ENCODE assay signal across 8 cellular contexts in the genomic region with DNA sequence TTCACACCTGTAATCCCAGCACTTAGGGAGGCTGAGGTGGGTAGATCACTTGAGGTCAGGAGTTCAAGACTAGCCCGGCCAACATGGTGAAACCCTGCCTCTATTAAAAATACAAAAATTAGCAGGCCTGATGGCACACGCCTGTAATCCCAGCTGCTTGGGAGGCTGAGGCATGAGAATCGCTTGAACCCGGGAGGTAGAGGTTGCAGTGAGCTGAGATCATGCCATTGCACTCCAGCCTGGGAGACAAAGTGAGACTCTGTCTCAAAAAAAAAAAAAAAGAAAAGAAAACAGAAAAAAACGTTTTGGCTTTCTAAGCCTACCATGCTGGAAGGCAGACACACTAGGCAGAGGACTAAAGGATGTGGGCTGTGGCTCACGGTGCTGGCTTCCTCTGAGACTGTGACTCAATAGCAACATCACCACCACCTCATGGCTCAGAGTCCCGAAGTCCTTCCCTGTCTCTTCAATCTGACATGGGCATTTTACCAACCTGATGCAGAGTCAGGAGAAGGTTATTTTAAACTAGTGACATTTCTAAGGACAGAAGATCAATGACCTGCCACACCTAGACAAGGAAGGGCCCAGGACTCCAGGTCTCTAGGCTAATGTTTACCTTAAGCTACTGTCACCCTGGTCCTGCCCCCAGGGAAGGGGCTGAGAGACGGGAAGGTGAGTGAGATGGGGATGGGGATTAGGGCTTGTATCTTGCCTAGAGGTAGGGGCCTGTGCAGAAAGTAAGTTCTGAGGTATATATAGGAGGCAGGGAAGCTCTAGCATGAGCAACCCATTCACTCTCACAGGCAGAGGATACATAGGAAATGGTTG. TPM values are rescaled to one million over a fixed set of nuclear protein-coding genes. Genes with fewer than 3 reads are reported as not detected.
DNase-seq lines count a peak whose midpoint lies in the region; ATAC-seq and TF ChIP-seq lines count a peak whose summit lies in the region.

No MANE protein-coding gene starts in this region.

- in situ Hi-C loops in GM23248 (cut with MboI): no loop called here

- TF ChIP-seq CTCF in Caco-2 (IDR thresholded peaks at IDR 0.05; ENCODE audit: insufficient read depth in 1 of 2, low read depth in 1 of 2, low read length in 1 of 2, severe bottlenecking in 1 of 2, unreplicated experiment in 1 of 2): no peak
- no peak for TF ChIP-seq CTCF in OCI-LY3 (IDR thresholded peaks at IDR 0.05; ENCODE audit: low read depth, low read length)

- no peaks in the 10 kb centered on the region for H3K36me3 Mint-ChIP-seq in Caco-2 (ENCODE audit: insufficient read depth, unreplicated experiment)
- H3K36me3 Mint-ChIP-seq in stimulated activated effector memory CD8-positive, alpha-beta T cell treated with anti-CD3 and anti-CD28 coated beads, Interleukin-12 subunit alpha, Interleukin-12 subunit beta, amount 100 ng/mL, for 72 hours: peaks cover 15% of the 10 kb centered on the region

- H3K4me1 ChIP-seq in Caco-2 (peaks cover 12% of the 10 kb centered on the region), GM23248 (ENCODE audit: insufficient read depth) (peaks cover 29% of the 10 kb centered on the region), OCI-LY3 (ENCODE audit: low read length) (peaks cover 51% of the 10 kb centered on the region)

- H3K9me2 ChIP-seq in GM23248 (ENCODE audit: insufficient read depth): no peaks in the 10 kb centered on the region

- peak overlapping the region; percentile 18 for H3K27ac Mint-ChIP-seq in Caco-2 (ENCODE audit: unreplicated experiment)
- H3K27ac Mint-ChIP-seq in stimulated activated effector memory CD8-positive, alpha-beta T cell treated with anti-CD3 and anti-CD28 coated beads, Interleukin-12 subunit alpha, Interleukin-12 subunit beta, amount 100 ng/mL, for 72 hours: peak overlapping the region; percentile 96

- WGBS in GM23248 (ENCODE audit: low coverage in 1 of 2, low lambda C conversion rate in 2 of 2, missing lambda C conversion rate in 2 of 2), 2 experiments: 41 to 44% methylated on average over 8 of the region's 8 CpGs

- H3K27ac ChIP-seq in GM23248 (peak overlapping the region; percentile 60), OCI-LY3 (ENCODE audit: low read length) (peak overlapping the region; percentile 78)

- CTCF ChIA-PET in Caco-2 (lab: Charles Lee): interaction anchor here (0.7 kb wide), 1 partner anchor 25 kb away, joined by 5 read pairs; no protein-coding TSS in a partner anchor

- ATAC-seq in stimulated activated effector memory CD8-positive, alpha-beta T cell treated with anti-CD3 and anti-CD28 coated beads, Interleukin-12 subunit alpha, Interleukin-12 subunit beta, amount 100 ng/mL, for 72 hours: peak; percentile 95

- H3K4me1 Mint-ChIP-seq in Caco-2 (ENCODE audit: low read depth, unreplicated experiment): no peaks in the 10 kb centered on the region
- peaks cover 77% of the 10 kb centered on the region for H3K4me1 Mint-ChIP-seq in stimulated activated effector memory CD8-positive, alpha-beta T cell treated with anti-CD3 and anti-CD28 coated beads, Interleukin-12 subunit alpha, Interleukin-12 subunit beta, amount 100 ng/mL, for 72 hours

- no peaks in the 10 kb centered on the region for H3K79me2 ChIP-seq in GM23248 (ENCODE audit: insufficient read depth)
- no peaks in the 10 kb centered on the region for H3K79me2 ChIP-seq in OCI-LY3 (ENCODE audit: low read length)

- POLR2A ChIA-PET in Caco-2 (lab: Charles Lee): interaction anchor here (1.0 kb wide), 2 partner anchors 20 to 242 kb away, joined by 4 read pairs; partner anchors contain the start of gene DNAJC18

- no peaks in the 10 kb centered on the region for H3K27me3 Mint-ChIP-seq in Caco-2 (ENCODE audit: insufficient read depth, unreplicated experiment)

- no TSS peak for BruUV-seq in Caco-2 (replicated peaks; lab: Mats Ljungman, UMichigan)

- no peak overlapping the region; the same call in 1 of the 2 replicates for H3K9ac ChIP-seq in GM23248
- H3K9ac ChIP-seq in OCI-LY3 (ENCODE audit: low read length): peak overlapping the region; percentile 62; the same call in 1 of the 2 replicates

- H4K20me1 ChIP-seq in GM23248 (ENCODE audit: insufficient read depth): no peaks in the 10 kb centered on the region
- no peaks in the 10 kb centered on the region for H4K20me1 ChIP-seq in OCI-LY3 (ENCODE audit: insufficient read depth, low read length)

- H3K27me3 ChIP-seq in Caco-2 (replicated peaks; ENCODE audit: control insufficient read depth, insufficient read depth, low read length) (no peaks in the 10 kb centered on the region), GM23248 (replicated peaks; ENCODE audit: insufficient read depth) (no peaks in the 10 kb centered on the region), OCI-LY3 (ENCODE audit: low read depth, low read length) (no peaks in the 10 kb centered on the region)

- DNase-seq in Caco-2: no peak
- DNase-seq in GM23248: peak; percentile 94
- peak; percentile 66 for DNase-seq in activated gamma-delta T cell treated with anti-CD3 and anti-CD28 coated beads, Interleukin-2, amount 50 U/mL, for 16 hours (ENCODE audit: low read depth)
- peak; percentile 41 for DNase-seq in kidney glomerular epithelial cell (lab: John Stamatoyannopoulos, UW)
- DNase-seq in stimulated activated effector memory CD8-positive, alpha-beta T cell treated with anti-CD3 and anti-CD28 coated beads, Interleukin-12 subunit alpha, Interleukin-12 subunit beta, amount 100 ng/mL, for 72 hours (ENCODE audit: low spot score in 2 of 2): peak in 1 of 2 donors; percentile 80
- DNase-seq in GM19238 (ENCODE audit: insufficient read length, low spot score): no peak
- no peak for DNase-seq in NCI-H2196 (lab: John Stamatoyannopoulos, UW; ENCODE audit: unreplicated experiment)

- H3K36me3 ChIP-seq in Caco-2 (ENCODE audit: control insufficient read depth, insufficient read depth, low read length) (no peaks in the 10 kb centered on the region), GM23248 (ENCODE audit: low read depth) (no peaks in the 10 kb centered on the region), OCI-LY3 (replicated peaks; ENCODE audit: low read depth, low read length) (no peaks in the 10 kb centered on the region)

- peaks cover 7% of the 10 kb centered on the region; the same call in 1 of the 2 replicates for H3F3A ChIP-seq in GM23248 (ENCODE audit: insufficient read depth)

- H3K4me3 ChIP-seq in Caco-2 (ENCODE audit: low read depth, low read length) (no peak overlapping the region), GM23248 (no peak overlapping the region), OCI-LY3 (ENCODE audit: low read length) (peak overlapping the region; percentile 56)

- no peak overlapping the region for H3K4me3 Mint-ChIP-seq in Caco-2 (ENCODE audit: unreplicated experiment)
- peak overlapping the region; percentile 74 for H3K4me3 Mint-ChIP-seq in stimulated activated effector memory CD8-positive, alpha-beta T cell treated with anti-CD3 and anti-CD28 coated beads, Interleukin-12 subunit alpha, Interleukin-12 subunit beta, amount 100 ng/mL, for 72 hours

- H3K9me3 Mint-ChIP-seq in Caco-2 (ENCODE audit: unreplicated experiment): no peaks in the 10 kb centered on the region
- H3K9me3 Mint-ChIP-seq in stimulated activated effector memory CD8-positive, alpha-beta T cell treated with anti-CD3 and anti-CD28 coated beads, Interleukin-12 subunit alpha, Interleukin-12 subunit beta, amount 100 ng/mL, for 72 hours: no peaks in the 10 kb centered on the region

- H3K9me3 ChIP-seq in Caco-2 (no peaks in the 10 kb centered on the region), GM23248 (ENCODE audit: low read depth) (no peaks in the 10 kb centered on the region), OCI-LY3 (ENCODE audit: insufficient read depth, low read length) (no peaks in the 10 kb centered on the region)

- intact Hi-C loops in Caco-2 (cut with micrococcal nuclease; ENCODE audit: unreplicated experiment): loop anchor here (2.0 kb wide), 1 partner anchor 20 kb away; the partner anchor contains the start of gene DNAJC18

- H3K4me2 ChIP-seq in GM23248 (ENCODE audit: unreplicated experiment) (no peak overlapping the region), OCI-LY3 (ENCODE audit: low read length) (peak overlapping the region; percentile 67)

- H2AFZ ChIP-seq in GM23248 (peak overlapping the region; percentile 61), OCI-LY3 (ENCODE audit: low read depth, low read length) (peak overlapping the region; percentile 88)

RNA-seq across cellular contexts. Expression of gene ECSCR, which starts 3.7 kb away (rescaled TPM):
- total RNA-seq in Caco-2 (2022): not detected in 2 replicates
- total RNA-seq in GM23248 (2014; rRNA removed; shearing (Covaris generic)): not detected in 2 replicates
- 0.41 and 0.49 TPM in 2 replicates for polyA plus RNA-seq in GM23248 (2016; fragmentation: Nextera tagmentation; extraction: Ambion mirVana)

RNA-seq across cellular contexts. Expression of gene SMIM33, which starts 12.0 kb away (rescaled TPM):
- not detected in 2 replicates for total RNA-seq in Caco-2 (2022)
- not detected in 2 replicates for total RNA-seq in GM23248 (2014; rRNA removed; shearing (Covaris generic))
- not detected in 2 replicates for polyA plus RNA-seq in GM23248 (2016; fragmentation: Nextera tagmentation; extraction: Ambion mirVana)

RNA-seq across cellular contexts. Expression of gene DNAJC18, which starts 19.5 kb away (rescaled TPM):
- 12.5 and 14.1 TPM in 2 replicates for total RNA-seq in Caco-2 (2022)
- 9.5 and 10.9 TPM in 2 replicates for total RNA-seq in GM23248 (2014; rRNA removed; shearing (Covaris generic))
- polyA plus RNA-seq in GM23248 (2016; fragmentation: Nextera tagmentation; extraction: Ambion mirVana): 13.4 and 20.8 TPM in 2 replicates

RNA-seq across cellular contexts. Expression of gene STING1, which starts 23.8 kb away (rescaled TPM):
- not detected in 2 replicates for total RNA-seq in Caco-2 (2022)
- 75.0 and 87.8 TPM in 2 replicates for total RNA-seq in GM23248 (2014; rRNA removed; shearing (Covaris generic))
- 72.6 and 74.9 TPM in 2 replicates for polyA plus RNA-seq in GM23248 (2016; fragmentation: Nextera tagmentation; extraction: Ambion mirVana)

RNA-seq across cellular contexts. Expression of gene SPATA24, which starts 54.9 kb away (rescaled TPM):
- 10.1 and 10.2 TPM in 2 replicates for total RNA-seq in Caco-2 (2022)
- 0.43 and 1.1 TPM in 2 replicates for total RNA-seq in GM23248 (2014; rRNA removed; shearing (Covaris generic))
- 2.1 and 4.3 TPM in 2 replicates for polyA plus RNA-seq in GM23248 (2016; fragmentation: Nextera tagmentation; extraction: Ambion mirVana)

Comparison
In these comparisons a context has a peak if more than half of its experiments do, and no peak if none do; other contexts are left out.
1. DNase-seq: peak in GM23248 (single experiment), activated gamma-delta T cell treated with anti-CD3 and anti-CD28 coated beads, Interleukin-2, amount 50 U/mL, for 16 hours (single experiment) and kidney glomerular epithelial cell (single experiment); none in Caco-2 (0 of 2), GM19238 (single experiment) and NCI-H2196 (single experiment).